In genomic region chr17:69030145-69030544, GRCh38 we compare ENCODE assay signal across 21 cellular contexts. TPM values are rescaled to one million over a fixed set of nuclear protein-coding genes. Genes with fewer than 3 reads are reported as not detected.
DNase-seq lines count a peak whose midpoint lies in the region; ATAC-seq, FAIRE-seq and TF ChIP-seq lines count a peak whose summit lies in the region.
"Had no signal": no experiment of that assay in that cellular context is flagged by ENCODE, and none has a peak within 500 bp of the region (broad histone marks: within the 10 kb centered on the region; RNA-seq: fewer than 3 reads in every experiment).

No MANE protein-coding gene starts in this region.

- H2AFZ ChIP-seq in HepG2 (ENCODE audit: low read length): no peak overlapping the region

- TF ChIP-seq EP300 in HepG2 (IDR thresholded peaks at IDR 0.05; ENCODE audit: low read depth in 2 of 2, low read length in 2 of 2) (no peak), HepG2 (CRISPR knock-in tag; IDR thresholded peaks at IDR 0.05; ENCODE audit: borderline replicate concordance) (no peak)

- TF ChIP-seq POLR2A in HepG2 (IDR thresholded peaks at IDR 0.05; ENCODE audit: insufficient read depth in 1 of 2, low read depth in 2 of 2, low read length in 2 of 2) (no peak), right lobe of liver (IDR thresholded peaks at IDR 0.05) (no peak)

- H3K36me3 ChIP-seq in HepG2 (replicated peaks in 1 of 2; ENCODE audit: control insufficient read depth in 1 of 2, insufficient read depth in 2 of 2, low read length in 2 of 2): no peaks in the 10 kb centered on the region
- H3K36me3 ChIP-seq in right lobe of liver: peaks cover 0 to 58% (median 1%) of the 10 kb centered on the region in 4 donors
- H3K36me3 ChIP-seq in adipocyte (ENCODE audit: control insufficient read depth, insufficient read depth, low read length, severe bottlenecking): peaks cover 72% of the 10 kb centered on the region
- peaks cover 3% of the 10 kb centered on the region for H3K36me3 ChIP-seq in urinary bladder (ENCODE audit: insufficient read depth)
- H3K36me3 ChIP-seq: BLaER1 had no signal

- H3K27me3 ChIP-seq in HepG2 (ENCODE audit: control insufficient read depth in 1 of 2, insufficient read depth in 2 of 2, low read length in 2 of 2): no peaks in the 10 kb centered on the region
- no peaks in the 10 kb centered on the region for H3K27me3 ChIP-seq in right lobe of liver
- H3K27me3 ChIP-seq in adipocyte (replicated peaks; ENCODE audit: control insufficient read depth, insufficient read depth, low read length): no peaks in the 10 kb centered on the region
- H3K27me3 ChIP-seq: BLaER1 had no signal

- H3K4me1 Mint-ChIP-seq in naive thymus-derived CD8-positive, alpha-beta T cell: no peaks in the 10 kb centered on the region
- H3K4me1 Mint-ChIP-seq: CD4-positive, alpha-beta memory T cell had no signal

- TF ChIP-seq RAD21 in HepG2 (CRISPR knock-in tag; IDR thresholded peaks at IDR 0.05): no peak

- H3K9ac ChIP-seq in HepG2 (ENCODE audit: insufficient read depth, low read depth, low read length) (no peak overlapping the region), adipocyte (ENCODE audit: low read length) (no peak overlapping the region)
- H3K9ac ChIP-seq: BLaER1 had no signal

- H3K9me3 ChIP-seq in HepG2 (ENCODE audit: low read length) (no peaks in the 10 kb centered on the region), right lobe of liver (no peaks in the 10 kb centered on the region), adipocyte (ENCODE audit: control insufficient read depth, low read length) (no peaks in the 10 kb centered on the region)
- H3K9me3 ChIP-seq: BLaER1 had no signal

- DNase-seq in HepG2 (ENCODE audit: low spot score) (no peak), right lobe of liver (no peak), adipocyte (ENCODE audit: low read depth) (peak; percentile 17), fibroblast of pulmonary artery (ENCODE audit: low read depth) (peak; percentile 13), NCI-H2107 (lab: John Stamatoyannopoulos, UW) (no peak)
- no peak for DNase-seq in naive thymus-derived CD8-positive, alpha-beta T cell
- DNase-seq: CD4-positive, alpha-beta memory T cell; DMS153; HCEC 1CT; MV-4-11; NCI-H187; NCI-H226; NCI-H524; NCI-H82; PC-3 had no signal

- TF ChIP-seq CTCF in HepG2 (CRISPR knock-in tag; IDR thresholded peaks at IDR 0.05): no peak
- TF ChIP-seq CTCF in right lobe of liver (IDR thresholded peaks at IDR 0.05): no peak
- no peak for TF ChIP-seq CTCF in fibroblast of pulmonary artery (IDR thresholded peaks at IDR 0.05; ENCODE audit: low read length, missing control alignments)

- H3K27ac ChIP-seq in HepG2 (ENCODE audit: extremely low read length, insufficient read depth, low read length) (no peak overlapping the region), right lobe of liver (no peak overlapping the region), urinary bladder (ENCODE audit: low read depth) (peak overlapping the region; percentile 18)
- H3K27ac ChIP-seq: BLaER1 had no signal

- peaks cover 0 to 4% (median 3%) of the 10 kb centered on the region in 3 donors for H3K36me3 Mint-ChIP-seq in naive thymus-derived CD8-positive, alpha-beta T cell
- H3K36me3 Mint-ChIP-seq: CD4-positive, alpha-beta memory T cell had no signal

- no peak overlapping the region for H3K4me3 Mint-ChIP-seq in naive thymus-derived CD8-positive, alpha-beta T cell
- H3K4me3 Mint-ChIP-seq: CD4-positive, alpha-beta memory T cell had no signal

- H3K79me2 ChIP-seq in HepG2 (ENCODE audit: insufficient read depth, low read length): no peaks in the 10 kb centered on the region

- H3K4me3 ChIP-seq in HepG2 (replicated peaks in 1 of 3; ENCODE audit: insufficient read depth in 1 of 3, low read depth in 2 of 3, low read length in 3 of 3): no peak overlapping the region
- no peak overlapping the region for H3K4me3 ChIP-seq in right lobe of liver
- no peak overlapping the region for H3K4me3 ChIP-seq in adipocyte (ENCODE audit: low read length)
- H3K4me3 ChIP-seq in fibroblast of pulmonary artery (replicated peaks; ENCODE audit: low read depth, low read length): no peak overlapping the region
- no peak overlapping the region for H3K4me3 ChIP-seq in urinary bladder (ENCODE audit: low read depth, low read length)
- H3K4me3 ChIP-seq: BLaER1, GM12878 had no signal

- peaks cover 0 to 4% (median 0%) of the 10 kb centered on the region in 9 donors for H3K9me3 Mint-ChIP-seq in naive thymus-derived CD8-positive, alpha-beta T cell

- intact Hi-C loops in HepG2 (cut with micrococcal nuclease; ENCODE audit: unreplicated experiment): no loop called here
- intact Hi-C loops in right lobe of liver (cut with DNase I): no loop called here

- H3K4me1 ChIP-seq in HepG2 (ENCODE audit: insufficient read depth, low read length): peaks cover 21% of the 10 kb centered on the region
- no peaks in the 10 kb centered on the region for H3K4me1 ChIP-seq in right lobe of liver
- no peaks in the 10 kb centered on the region for H3K4me1 ChIP-seq in adipocyte (ENCODE audit: control insufficient read depth, insufficient read depth, low read length)
- no peaks in the 10 kb centered on the region for H3K4me1 ChIP-seq in urinary bladder (ENCODE audit: insufficient read depth)
- H3K4me1 ChIP-seq: BLaER1 had no signal

- no peak overlapping the region for H3K27ac Mint-ChIP-seq in naive thymus-derived CD8-positive, alpha-beta T cell
- H3K27ac Mint-ChIP-seq: CD4-positive, alpha-beta memory T cell had no signal

- no peak for ATAC-seq in HepG2
- ATAC-seq in right lobe of liver: no peak
- ATAC-seq in naive thymus-derived CD8-positive, alpha-beta T cell: no peak
- no peak for ATAC-seq in GM18861 (IDR thresholded peaks at IDR 0.05; ENCODE audit: unreplicated experiment)
- ATAC-seq: GM12878, PC-3 had no signal

- 95% methylated on average over 2 of the region's 2 CpGs for WGBS in HepG2 (ENCODE audit: low lambda C conversion rate)
- WGBS in right lobe of liver (ENCODE audit: insufficient coverage, low coverage, low lambda C conversion rate, missing lambda C conversion rate): 85% methylated on average over 2 of the region's 2 CpGs
- WGBS in urinary bladder: 91% methylated on average over 2 of the region's 2 CpGs

- H3K27me3 Mint-ChIP-seq in naive thymus-derived CD8-positive, alpha-beta T cell: peaks cover 0 to 16% (median 4%) of the 10 kb centered on the region in 5 donors

- in situ Hi-C loops in HepG2 (cut with HindIII; ENCODE audit: extremely low pct_ligation_motif_present, low pct_unique_long_range_greater_than_20kb): no loop called here

- CTCF ChIA-PET in HepG2 (lab: Yijun Ruan, JAX; ENCODE audit: low intra/inter-chr PET ratio, low total read pairs): no interaction called here

- no TSS peak for BruUV-seq in HepG2 (replicated peaks; lab: Mats Ljungman, UMichigan)

- POLR2A ChIA-PET in HepG2 (lab: Yijun Ruan, JAX): no interaction called here
- POLR2A ChIA-PET in naive thymus-derived CD8-positive, alpha-beta T cell (lab: Charles Lee): no interaction called here

- H3K4me2 ChIP-seq in HepG2 (ENCODE audit: low read depth, low read length): no peak overlapping the region
- H3K4me2 ChIP-seq: BLaER1 had no signal

- H4K20me1 ChIP-seq in HepG2 (ENCODE audit: insufficient read depth, low read length): no peaks in the 10 kb centered on the region
- H4K20me1 ChIP-seq: BLaER1 had no signal

- no peak for FAIRE-seq in HepG2 (lab: Jason Lieb, UNC)
- FAIRE-seq: A204.1, GM12878 had no signal

TF ChIP-seq in HepG2, 621 proteins besides CTCF, POLR2A, EP300 and RAD21:
- TF ChIP-seq KDM6A (CRISPR knock-in tag; IDR thresholded peaks at IDR 0.05; ENCODE audit: low read depth) (no peak), ZNF12 (CRISPR knock-in tag; IDR thresholded peaks at IDR 0.05) (peak; percentile 86; the same call in 1 of the 2 replicates)

RNA-seq across cellular contexts. Expression of gene ABCA9, which starts 30.6 kb away (rescaled TPM):
- 0.04 TPM in 1 of 2 replicates, not detected in the other for total RNA-seq in HepG2 (2016; rRNA removed; fragmentation: Illumina TruSeq; extraction: Trizol)
- total RNA-seq in HepG2 (2016; cell fraction: cytosol; rRNA removed; fragmentation: Illumina TruSeq; extraction: Trizol; ENCODE audit: low read depth): not detected in 2 replicates
- not detected in 2 replicates for total RNA-seq in HepG2 (2016; cell fraction: insoluble cytoplasmic fraction; rRNA removed; fragmentation: Illumina TruSeq; extraction: Trizol)
- not detected in 2 replicates for total RNA-seq in HepG2 (2016; cell fraction: membrane; rRNA removed; fragmentation: Illumina TruSeq; extraction: Trizol)
- 0.19 TPM in 1 of 2 replicates, not detected in the other for total RNA-seq in HepG2 (2016; cell fraction: nucleus; rRNA removed; fragmentation: Illumina TruSeq; extraction: Trizol)
- 0.03 TPM in 1 of 2 replicates, not detected in the other for polyA plus RNA-seq in HepG2 (2011; rRNA removed)
- 0.08 TPM in 1 of 2 replicates, not detected in the other for polyA plus RNA-seq in HepG2 (2011; cell fraction: cytosol; rRNA removed)
- polyA plus RNA-seq in HepG2 (2011; cell fraction: nucleus; rRNA removed): 0.09 and 0.19 TPM in 2 replicates
- 0.11 and 0.12 TPM in 2 replicates for polyA plus RNA-seq in HepG2 (2012)
- not detected in 2 replicates for polyA plus RNA-seq in HepG2 (2016; cell fraction: cytosol; fragmentation: Illumina TruSeq; extraction: Trizol; ENCODE audit: low read depth)
- not detected in 2 replicates for polyA plus RNA-seq in HepG2 (2016; cell fraction: insoluble cytoplasmic fraction; fragmentation: Illumina TruSeq; extraction: Trizol; ENCODE audit: low read depth)
- polyA plus RNA-seq in HepG2 (2016; cell fraction: membrane; fragmentation: Illumina TruSeq; extraction: Trizol; ENCODE audit: low read depth): not detected in 2 replicates
- polyA plus RNA-seq in HepG2 (2016; cell fraction: nucleus; fragmentation: Illumina TruSeq; extraction: Trizol; ENCODE audit: insufficient read depth, low read depth): not detected in 2 replicates
- 0.51 TPM in 1 of 2 replicates, not detected in the other for polyA minus RNA-seq in HepG2 (2011; rRNA and poly(A)+ RNA removed; ENCODE audit: low replicate concordance)
- polyA minus RNA-seq in HepG2 (2011; cell fraction: cytosol; rRNA and poly(A)+ RNA removed): not detected in 2 replicates
- polyA minus RNA-seq in HepG2 (2011; cell fraction: nucleus; rRNA and poly(A)+ RNA removed): 0.52 and 0.62 TPM in 2 replicates
- 10 to 100 TPM in 2 of 6 experiments, 1 to 10 TPM in 4; 4.9 to 19.4 (median 8.8) TPM for total RNA-seq in right lobe of liver
- total RNA-seq in urinary bladder: 46.6 TPM
- 13.1 TPM for polyA plus RNA-seq in urinary bladder
- under 1 TPM; 0.08 to 0.30 TPM for total RNA-seq in naive thymus-derived CD8-positive, alpha-beta T cell
- not detected for polyA plus RNA-seq in naive thymus-derived CD8-positive, alpha-beta T cell
- total RNA-seq: Daoy, PC-3 had no signal
- polyA plus RNA-seq: CD4-positive, alpha-beta memory T cell had no signal

Comparison
In these comparisons a context has a peak if more than half of its experiments do, and no peak if none do; other contexts are left out.
1. DNase-seq: peak in adipocyte (single experiment) and fibroblast of pulmonary artery (single experiment); none in HepG2 (single experiment), right lobe of liver (0 of 3), naive thymus-derived CD8-positive, alpha-beta T cell (0 of 10) and NCI-H2107 (single experiment).